6 cellular contexts compared by ENCODE assay signal in the genomic region with DNA sequence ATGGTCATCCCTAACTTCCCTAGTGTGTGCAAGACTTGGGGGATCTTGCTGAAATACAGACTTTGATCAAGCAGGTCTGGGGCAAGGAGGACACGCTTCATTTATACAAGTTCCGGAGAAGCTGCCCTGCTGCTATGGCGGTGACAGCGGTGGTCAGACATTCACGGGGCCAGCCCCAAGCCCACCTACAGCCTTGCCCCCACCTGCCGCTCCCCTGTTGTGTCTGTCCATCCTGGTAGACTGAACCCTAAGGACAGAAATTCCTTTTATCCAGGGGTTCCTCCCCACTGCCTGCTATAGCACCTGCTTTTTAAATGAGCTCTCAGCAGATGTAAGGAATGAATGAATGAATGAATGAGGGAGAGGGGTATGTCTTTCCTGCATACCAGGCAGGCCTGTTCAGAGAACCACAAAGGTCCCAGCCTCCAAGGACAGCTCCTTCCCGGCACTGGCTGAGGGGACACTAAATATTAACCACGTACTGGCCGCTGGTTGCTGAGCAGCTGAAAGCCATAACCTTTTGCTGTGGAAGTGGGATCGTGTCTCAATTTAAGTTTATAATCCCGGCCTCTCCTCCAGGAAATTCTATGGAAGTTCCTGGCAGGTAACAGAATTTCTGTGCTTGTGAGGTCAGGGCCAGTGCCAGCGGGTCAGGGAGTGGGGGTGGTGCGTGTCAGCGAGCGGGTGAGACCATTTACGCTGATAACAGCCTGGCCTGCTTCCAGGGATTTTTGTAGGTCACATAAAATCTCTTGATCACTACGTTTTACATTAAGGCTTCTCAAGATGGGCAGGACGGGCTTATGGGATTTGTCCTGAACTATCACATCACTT. TPM values are rescaled to one million over a fixed set of nuclear protein-coding genes. Genes with fewer than 3 reads are reported as not detected.
A peak's percentile ranks its signal among the peaks of the same experiment; 100 is the strongest.
DNase-seq lines count a peak whose midpoint lies in the region; ATAC-seq and TF ChIP-seq lines count a peak whose summit lies in the region.

No MANE protein-coding gene starts in this region.

- CTCF ChIA-PET in HCT116 (lab: Charles Lee), result interaction anchor here (3.1 to 3.2 kb wide), 2 partner anchors 83 to 122 kb away, joined by 11 to 40 read pairs; a partner anchor contains a TSS

- no peak for ATAC-seq in HCT116
- ATAC-seq in natural killer cell, result no peak
- ATAC-seq in HG03442 (IDR thresholded peaks at IDR 0.05; ENCODE audit: unreplicated experiment), result no peak
- ATAC-seq in HG02763 (IDR thresholded peaks at IDR 0.05; ENCODE audit: unreplicated experiment), result no peak

- intact Hi-C loops in HCT116 (cut with micrococcal nuclease), result loop anchor here (5.0 kb wide), 1 partner anchor 81 kb away; a partner anchor contains a TSS
- intact Hi-C loops in natural killer cell (cut with micrococcal nuclease), result loop anchor here (5.0 kb wide), 1 partner anchor 36 kb away; no protein-coding TSS in a partner anchor

- RAD21 ChIA-PET in HCT116 (lab: Charles Lee; ENCODE audit: low non-redundant PET in 1 of 2, low total read pairs in 2 of 2, uncharacterized antibody in 2 of 2, unreplicated experiment in 2 of 2), result interaction anchor here (0.6 to 1.6 kb wide), 2 partner anchors 121 to 292 kb away, joined by 3 to 4 read pairs; no protein-coding TSS in a partner anchor

- TF ChIP-seq POLR2A in HCT116 (IDR thresholded peaks at IDR 0.05; ENCODE audit: borderline replicate concordance, extremely low read depth, insufficient read depth, insufficient read length), result no peak

- peaks cover 2 to 14% of the 10 kb centered on the region in 2 experiments; a peak in 2 of 4 replicates for H3K36me3 ChIP-seq in HCT116 (ENCODE audit: control insufficient read depth in 1 of 2, insufficient read depth in 2 of 2, low read length in 2 of 2)

- H3K9me3 ChIP-seq in HCT116 (ENCODE audit: control insufficient read depth in 1 of 2, insufficient read depth in 1 of 2, low read depth in 1 of 2, low read length in 2 of 2), result no peaks in the 10 kb centered on the region

- peak overlapping the region; percentile 62 for H3K4me2 ChIP-seq in HCT116 (ENCODE audit: low read length)

- H3K27ac Mint-ChIP-seq in brain (peak overlapping the region; percentile 87 to 98 (median 93)), natural killer cell (peak overlapping the region; percentile 97 to 98)

- H3K27me3 ChIP-seq in HCT116 (ENCODE audit: insufficient read depth, low read length), result no peaks in the 10 kb centered on the region

- no peak overlapping the region for H2AFZ ChIP-seq in HCT116 (ENCODE audit: low read depth, low read length, poor library complexity, severe bottlenecking)

- peak overlapping the region; percentile 54 for H3K9ac ChIP-seq in HCT116 (ENCODE audit: low read length)

- H3K4me3 ChIP-seq in HCT116 (replicated peaks in 1 of 2; ENCODE audit: low read depth in 1 of 2, low read length in 2 of 2), result no peak overlapping the region; a peak in 1 of 4 replicates

- H3K4me1 ChIP-seq in HCT116 (ENCODE audit: control insufficient read depth in 1 of 2, insufficient read depth in 2 of 2, low read length in 2 of 2), result peaks cover 19 to 43% of the 10 kb centered on the region in 2 experiments

- TF ChIP-seq CTCF in HCT116 (IDR thresholded peaks at IDR 0.05 in 2 of 3, conservative IDR thresholded peaks at IDR 0.05 in 1 of 3; ENCODE audit: borderline replicate concordance in 1 of 3, insufficient read depth in 1 of 3, low read depth in 2 of 3, low read length in 2 of 3) (no peak), brain (conservative IDR thresholded peaks at IDR 0.05) (no peak), natural killer cell (IDR thresholded peaks at IDR 0.05) (no peak)

- H3K27me3 Mint-ChIP-seq in brain (no peaks in the 10 kb centered on the region), natural killer cell (ENCODE audit: low read depth in 2 of 2) (no peaks in the 10 kb centered on the region)

- H3K9me3 Mint-ChIP-seq in brain (no peaks in the 10 kb centered on the region), natural killer cell (no peaks in the 10 kb centered on the region)

- DNase-seq in HCT116 (ENCODE audit: low read depth, low spot score) (no peak), natural killer cell (no peak), SKM-1 treated with dmso at 0.1 percent for 144 hours (lab: John Stamatoyannopoulos, UW; ENCODE audit: unreplicated experiment) (no peak)

- no TSS peak for BruUV-seq in HCT116 (replicated peaks; lab: Mats Ljungman, UMichigan)

- H3K27ac ChIP-seq in HCT116 (ENCODE audit: low read depth, low read length), result peak overlapping the region; percentile 72

- peak overlapping the region in 3 of 5 experiments; percentile 49 to 65 (median 49) for H3K4me3 Mint-ChIP-seq in brain
- peak overlapping the region; percentile 85 for H3K4me3 Mint-ChIP-seq in natural killer cell

- no peak for TF ChIP-seq RAD21 in HCT116 (IDR thresholded peaks at IDR 0.05; ENCODE audit: low read depth)

- peaks cover 89% of the 10 kb centered on the region for H3K79me2 ChIP-seq in HCT116 (ENCODE audit: insufficient read depth, low read length)

- peaks cover 5% of the 10 kb centered on the region for H3K36me3 Mint-ChIP-seq in brain
- H3K36me3 Mint-ChIP-seq in natural killer cell, result no peaks in the 10 kb centered on the region

- H3K4me1 Mint-ChIP-seq in brain (peaks cover 64% of the 10 kb centered on the region), natural killer cell (peaks cover 43 to 51% of the 10 kb centered on the region in 2 donors)

- peaks cover 10% of the 10 kb centered on the region; the same call in 1 of the 2 replicates for H4K20me1 ChIP-seq in HCT116 (ENCODE audit: insufficient read depth)

- no peaks in the 10 kb centered on the region for H3K9me2 ChIP-seq in HCT116 (ENCODE audit: insufficient read depth)

- POLR2A ChIA-PET in HCT116 (lab: Charles Lee), result interaction anchor here (1.1 to 2.2 kb wide), 2 partner anchors 110 to 124 kb away, joined by 3 to 10 read pairs; no protein-coding TSS in a partner anchor

TF ChIP-seq in HCT116, 20 proteins besides CTCF, POLR2A, EP300 and RAD21:
- TF ChIP-seq, protein P1, sequence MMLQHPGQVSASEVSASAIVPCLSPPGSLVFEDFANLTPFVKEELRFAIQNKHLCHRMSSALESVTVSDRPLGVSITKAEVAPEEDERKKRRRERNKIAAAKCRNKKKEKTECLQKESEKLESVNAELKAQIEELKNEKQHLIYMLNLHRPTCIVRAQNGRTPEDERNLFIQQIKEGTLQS (IDR thresholded peaks at IDR 0.05), result no peak
- no peak for TF ChIP-seq YY1 (IDR thresholded peaks at IDR 0.05; ENCODE audit: extremely low read depth, insufficient replicate concordance, low read depth, low read length)
- TF ChIP-seq SRF (IDR thresholded peaks at IDR 0.05; ENCODE audit: low read depth), result no peak
- TF ChIP-seq ELF1 (IDR thresholded peaks at IDR 0.05; ENCODE audit: borderline replicate concordance, low read depth), result no peak
TF ChIP-seq in HCT116: peak in this region for 0.

RNA-seq across cellular contexts. Expression of a gene that starts 27.1 kb away (rescaled TPM):
- total RNA-seq in HCT116 (2021; ENCODE audit: unreplicated experiment), result 4.1 TPM
- 2.7 and 4.1 TPM in 2 replicates for polyA plus RNA-seq in HCT116 (2012)
- 2.7 TPM for polyA plus RNA-seq in brain (ENCODE audit: insufficient read depth, low read depth, low replicate concordance)
- total RNA-seq in natural killer cell, result 1 to 10 TPM; 2.2 to 2.5 (median 2.3) TPM

RNA-seq across cellular contexts. Expression of a gene that starts 27.8 kb away (rescaled TPM):
- total RNA-seq in HCT116 (2021; ENCODE audit: unreplicated experiment), result 339 TPM
- 415 and 570 TPM in 2 replicates for polyA plus RNA-seq in HCT116 (2012)
- polyA plus RNA-seq in brain (ENCODE audit: insufficient read depth, low read depth, low replicate concordance), result 379 TPM
- 100 to 1,000 TPM; 165 to 191 (median 188) TPM for total RNA-seq in natural killer cell

RNA-seq across cellular contexts. Expression of a gene that starts 40.5 kb away (rescaled TPM):
- 25.3 TPM for total RNA-seq in HCT116 (2021; ENCODE audit: unreplicated experiment)
- 10.1 and 11.7 TPM in 2 replicates for polyA plus RNA-seq in HCT116 (2012)
- polyA plus RNA-seq in brain (ENCODE audit: insufficient read depth, low read depth, low replicate concordance), result 18.9 TPM
- total RNA-seq in natural killer cell, result 1 to 10 TPM; 4.0 to 6.0 (median 4.3) TPM

RNA-seq across cellular contexts. Expression of a gene that starts 49.8 kb away (rescaled TPM):
- total RNA-seq in HCT116 (2021; ENCODE audit: unreplicated experiment) (13.1 TPM), natural killer cell (under 1 TPM; 0.05 to 0.20 (median 0.11) TPM)
- polyA plus RNA-seq in HCT116 (2012), result 9.3 and 10.3 TPM in 2 replicates
- 6.1 TPM for polyA plus RNA-seq in brain (ENCODE audit: insufficient read depth, low read depth, low replicate concordance)
